ENCODE assay signal across 1 cellular context in genomic region chr5:127585661-127586060, GRCh38.
TF ChIP-seq lines count a peak whose summit lies in the region.

No MANE protein-coding gene starts in this region.

TF ChIP-seq in HepG2, 621 proteins besides CTCF, POLR2A, EP300 and RAD21 (continued from another document):
- TF ChIP-seq ZBTB40 (IDR thresholded peaks at IDR 0.05) = no peak
- 0 out of 2 replicates have a peak, but pooled peaks have one; percentile 22 for TF ChIP-seq ZBTB40 (CRISPR knock-in tag; IDR thresholded peaks at IDR 0.05)
